21 cellular contexts compared by ENCODE assay signal in genomic region chr5:10172242-10172641, GRCh38.
"Had no signal": no experiment of that assay in that cellular context is flagged by ENCODE, and none has a peak within 500 bp of the region (broad histone marks: within the 10 kb centered on the region; RNA-seq: fewer than 3 reads in every experiment).

No MANE protein-coding gene starts in this region.

- ATAC-seq: left lobe of liver; mucosa of descending colon; natural killer cell treated with Interleukin-12 subunit alpha and Interleukin-12 subunit beta and Interleukin-15 and Interleukin-18, amount 100 ng/mL, for 72 hours; pancreas; right lobe of liver; stimulated activated naive CD8-positive, alpha-beta T cell treated with anti-CD3 and anti-CD28 coated beads, Interleukin-15, amount 100 ng/mL, for 72 hours; upper lobe of right lung had no signal

- DNase-seq: dermis blood vessel endothelial cell; effector memory CD4-positive, alpha-beta T cell; erythroblast; head of caudate nucleus; kidney; mesenchymal stem cell; mucosa of descending colon; naive B cell; pancreas; right lobe of liver; small intestine; stimulated activated CD4-positive, alpha-beta T cell treated with anti-CD3 and anti-CD28 coated beads, Interleukin-15, amount 100 ng/mL, for 24 hours; stimulated activated CD4-positive, alpha-beta T cell treated with anti-CD3 and anti-CD28 coated beads, Interleukin-2, amount 100 ng/mL, for 48 hours; stimulated activated CD8-positive, alpha-beta memory T cell treated with anti-CD3 and anti-CD28 coated beads, Interleukin-4, amount 100 ng/mL, for 48 hours; stimulated activated naive CD4-positive, alpha-beta T cell; stimulated activated naive CD8-positive, alpha-beta T cell treated with anti-CD3 and anti-CD28 coated beads, Interleukin-15, amount 100 ng/mL, for 72 hours; transverse colon; upper lobe of right lung; uterus had no signal
